11 cellular contexts compared by ENCODE assay signal in the genomic region with DNA sequence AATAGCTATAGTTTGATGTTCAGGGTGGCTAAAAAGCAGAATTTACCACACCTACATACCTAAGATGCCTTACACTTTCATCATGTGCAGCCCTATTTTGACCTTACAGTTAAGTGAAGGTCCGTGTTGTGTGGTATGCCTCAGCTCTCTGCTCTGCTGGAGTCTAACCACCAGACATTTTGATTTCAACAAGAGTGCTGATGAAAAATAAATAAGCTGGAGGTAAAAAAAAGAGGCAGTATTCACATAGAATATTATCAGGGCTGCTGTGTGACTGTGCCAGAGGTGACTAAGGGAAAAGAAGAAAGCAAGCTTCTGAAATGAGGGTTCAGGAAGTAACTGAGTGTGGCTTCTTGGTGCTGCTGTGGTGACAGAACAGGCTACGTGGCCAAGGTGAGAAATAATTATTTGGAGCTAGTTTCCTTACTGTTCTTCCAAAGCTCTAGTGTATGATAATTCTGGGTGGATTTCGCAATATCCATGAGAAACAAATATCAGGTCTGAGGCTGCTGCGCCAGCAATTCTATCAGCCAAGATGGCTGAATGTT.
DNase-seq lines count a peak whose midpoint lies in the region; ATAC-seq, FAIRE-seq and TF ChIP-seq lines count a peak whose summit lies in the region.
"Had no signal": no experiment of that assay in that cellular context is flagged by ENCODE, and none has a peak within 500 bp of the region (broad histone marks: within the 10 kb centered on the region; RNA-seq: fewer than 3 reads in every experiment).

No MANE protein-coding gene starts in this region.

- H3K36me3 ChIP-seq in small intestine (ENCODE audit: control insufficient read depth in 2 of 2, insufficient read depth in 2 of 2, low read length in 2 of 2) (no peaks in the 10 kb centered on the region), adrenal gland (replicated peaks in 1 of 2) (no peaks in the 10 kb centered on the region), prostate gland (no peaks in the 10 kb centered on the region)

- H3K4me1 ChIP-seq in small intestine (ENCODE audit: control insufficient read depth in 2 of 2, insufficient read depth in 1 of 2, low read depth in 1 of 2, low read length in 1 of 2) (peaks cover 0 to 2% of the 10 kb centered on the region in 2 donors), adrenal gland (replicated peaks in 1 of 2) (no peaks in the 10 kb centered on the region), prostate gland (replicated peaks) (no peaks in the 10 kb centered on the region)

- no peak for ATAC-seq in HG02678 (IDR thresholded peaks at IDR 0.05; ENCODE audit: unreplicated experiment)

- H3K9me3 ChIP-seq in small intestine (ENCODE audit: control insufficient read depth, low read depth) (no peaks in the 10 kb centered on the region), adrenal gland (replicated peaks in 1 of 3) (no peaks in the 10 kb centered on the region), prostate gland (no peaks in the 10 kb centered on the region)

- intact Hi-C loops in adrenal gland (cut with DNase I) (no loop called here), prostate gland (cut with DNase I) (no loop called here)

- no peak for FAIRE-seq in small intestine (lab: Jason Lieb, UNC)

- H3K4me3 ChIP-seq in small intestine (ENCODE audit: low read depth in 1 of 2, low read length in 2 of 2) (no peak overlapping the region), adrenal gland (no peak overlapping the region), prostate gland (no peak overlapping the region)

- peak; percentile 35 for DNase-seq in HT-29 (ENCODE audit: low spot score)
- DNase-seq in astrocyte of the hippocampus (ENCODE audit: low read depth, low spot score), result peak; percentile 88
- peak; percentile 90 for DNase-seq in kidney glomerular epithelial cell (lab: John Stamatoyannopoulos, UW)
- peak; percentile 31 for DNase-seq in small intestine
- DNase-seq in adrenal gland, result no peak
- DNase-seq in prostate gland (ENCODE audit: low spot score), result no peak
- DNase-seq in stimulated activated CD4-positive, alpha-beta T cell treated with anti-CD3 and anti-CD28 coated beads, Interleukin-4, amount 100 ng/mL, for 24 hours, result no peak
- DNase-seq: amygdala; stimulated activated naive CD4-positive, alpha-beta T cell; T-helper 9 cell had no signal

- TF ChIP-seq POLR2A in adrenal gland (IDR thresholded peaks at IDR 0.05) (no peak), prostate gland (IDR thresholded peaks at IDR 0.05) (no peak)

- no peaks in the 10 kb centered on the region for H3K27me3 ChIP-seq in small intestine (ENCODE audit: control insufficient read depth in 2 of 2, insufficient read depth in 2 of 2, low read length in 2 of 2)
- H3K27me3 ChIP-seq in adrenal gland, result no peaks in the 10 kb centered on the region
- H3K27me3 ChIP-seq in prostate gland (replicated peaks; ENCODE audit: insufficient read depth), result no peaks in the 10 kb centered on the region

- H3K27ac ChIP-seq in small intestine (ENCODE audit: low read depth in 1 of 2, low read length in 1 of 2), result no peak overlapping the region
- H3K27ac ChIP-seq in adrenal gland, result no peak overlapping the region
- no peak overlapping the region for H3K27ac ChIP-seq in prostate gland

- TF ChIP-seq CTCF in adrenal gland (IDR thresholded peaks at IDR 0.05) (no peak), prostate gland (IDR thresholded peaks at IDR 0.05) (no peak)

- WGBS in small intestine, 3 donors, result 34 to 64% (median 38%) methylated on average over 4 of the region's 4 CpGs
- WGBS in adrenal gland, 4 donors, result 65 to 77% (median 70%) methylated on average over 4 of the region's 4 CpGs
- WGBS in prostate gland, result 62% methylated on average over 4 of the region's 4 CpGs

Comparison
In these comparisons a context has a peak if more than half of its experiments do, and no peak if none do; other contexts are left out.
1. DNase-seq: peak in HT-29 (single experiment), astrocyte of the hippocampus (single experiment), kidney glomerular epithelial cell (single experiment) and small intestine (single experiment); none in adrenal gland (0 of 7), prostate gland (single experiment) and stimulated activated CD4-positive, alpha-beta T cell treated with anti-CD3 and anti-CD28 coated beads, Interleukin-4, amount 100 ng/mL, for 24 hours (single experiment).